ENCODE assay signal across 17 cellular contexts in genomic region chr10:78905940-78906308, GRCh38.
DNase-seq lines count a peak whose midpoint lies in the region; ATAC-seq, FAIRE-seq and TF ChIP-seq lines count a peak whose summit lies in the region.
"Had no signal": no experiment of that assay in that cellular context is flagged by ENCODE, and none has a peak within 500 bp of the region (broad histone marks: within the 10 kb centered on the region; RNA-seq: fewer than 3 reads in every experiment).

No MANE protein-coding gene starts in this region.

- peaks cover 0 to 4% of the 10 kb centered on the region in 2 experiments for H4K20me1 ChIP-seq in H1 (replicated peaks in 1 of 2; ENCODE audit: control insufficient read depth in 1 of 2, insufficient read depth in 2 of 2, low read length in 2 of 2)

- peaks cover 10% of the 10 kb centered on the region; the same call in 1 of the 2 replicates for H3K23me2 ChIP-seq in H1 (ENCODE audit: low read depth, low read length)

- H3K36me3 ChIP-seq in H1 (ENCODE audit: control insufficient read depth in 2 of 4, insufficient read depth in 4 of 4, low read length in 3 of 4): no peaks in the 10 kb centered on the region
- no peaks in the 10 kb centered on the region for H3K36me3 ChIP-seq in stomach
- H3K36me3 ChIP-seq: left lung had no signal

- TF ChIP-seq CTCF in H1 (IDR thresholded peaks at IDR 0.05; ENCODE audit: control extremely low read depth in 1 of 3, insufficient read depth in 1 of 3, low read depth in 1 of 3, low read length in 3 of 3) (no peak), stomach (IDR thresholded peaks at IDR 0.05) (no peak)

- H3K4me3 ChIP-seq in H1 (ENCODE audit: extremely low read depth in 1 of 4, insufficient read depth in 2 of 4, low read depth in 3 of 4, low read length in 4 of 4) (no peak overlapping the region), stomach (no peak overlapping the region)
- H3K4me3 ChIP-seq: left lung had no signal

- no peak overlapping the region for H3K18ac ChIP-seq in H1 (ENCODE audit: extremely low read depth, low read length)

- H3K36me3 Mint-ChIP-seq in activated CD4-positive, alpha-beta memory T cell treated with anti-CD3 and anti-CD28 coated beads, Interleukin-2, amount 10 ng/mL, durations not matched to agents 7 days and 5 days (ENCODE audit: low read depth): no peaks in the 10 kb centered on the region
- no peaks in the 10 kb centered on the region for H3K36me3 Mint-ChIP-seq in activated CD4-positive, alpha-beta memory T cell treated with anti-CD3 and anti-CD28 coated beads for 36 hours
- H3K36me3 Mint-ChIP-seq: activated naive CD4-positive, alpha-beta T cell treated with anti-CD3 and anti-CD28 coated beads, Interleukin-2, amount 50 U/mL, for 72 hours had no signal

- H2AFZ ChIP-seq in H1 (ENCODE audit: low read length): no peak overlapping the region
- H2AFZ ChIP-seq: parathyroid adenoma had no signal

- H2BK5ac ChIP-seq in H1 (ENCODE audit: low read depth, low read length): no peak overlapping the region

- peak overlapping the region; percentile 70 for H4K91ac ChIP-seq in H1 (replicated peaks; ENCODE audit: insufficient read length, low read length)

- no peak overlapping the region for H3K56ac ChIP-seq in H1 (replicated peaks; ENCODE audit: insufficient read length, low read depth, low read length)

- no peak overlapping the region for H3K9ac ChIP-seq in H1 (replicated peaks in 1 of 4; ENCODE audit: extremely low read depth in 1 of 4, low read depth in 3 of 4, low read length in 3 of 4)
- H3K9ac ChIP-seq: parathyroid adenoma had no signal

- H3K9me3 ChIP-seq in H1 (ENCODE audit: insufficient read depth in 2 of 2, low read depth in 1 of 2, low read length in 1 of 2) (no peaks in the 10 kb centered on the region), stomach (no peaks in the 10 kb centered on the region)
- H3K9me3 ChIP-seq: left lung had no signal

- H3K27ac ChIP-seq in H1 (ENCODE audit: low read depth, low read length) (no peak overlapping the region), stomach (no peak overlapping the region)
- H3K27ac ChIP-seq: left lung, parathyroid adenoma had no signal

- no peak overlapping the region for H3K4me3 Mint-ChIP-seq in activated CD4-positive, alpha-beta memory T cell treated with anti-CD3 and anti-CD28 coated beads, Interleukin-2, amount 10 ng/mL, durations not matched to agents 7 days and 5 days
- H3K4me3 Mint-ChIP-seq in activated CD4-positive, alpha-beta memory T cell treated with anti-CD3 and anti-CD28 coated beads for 36 hours: no peak overlapping the region
- H3K4me3 Mint-ChIP-seq: stimulated activated naive CD8-positive, alpha-beta T cell treated with anti-CD3 and anti-CD28 coated beads, Interleukin-15, amount 100 ng/mL, for 72 hours had no signal

- no peak for FAIRE-seq in H1 (lab: Jason Lieb, UNC)

- H2BK12ac ChIP-seq in H1 (ENCODE audit: low read depth, low read length): no peak overlapping the region

- H2BK120ac ChIP-seq in H1 (replicated peaks; ENCODE audit: low read depth, low read length): no peak overlapping the region

- H3K4me1 ChIP-seq in H1 (replicated peaks in 1 of 4; ENCODE audit: control insufficient read depth in 3 of 4, insufficient read depth in 4 of 4, low read length in 3 of 4): peaks cover 0 to 7% (median 4%) of the 10 kb centered on the region in 4 experiments; a peak in 4 of 7 replicates
- no peaks in the 10 kb centered on the region for H3K4me1 ChIP-seq in stomach
- H3K4me1 ChIP-seq: left lung, parathyroid adenoma had no signal

- TF ChIP-seq EP300 in H1 (IDR thresholded peaks at IDR 0.05; ENCODE audit: borderline replicate concordance in 1 of 2, low read depth in 2 of 2, low read length in 2 of 2): no peak
- no peak for TF ChIP-seq EP300 in stomach (IDR thresholded peaks at IDR 0.05)

- CTCF ChIA-PET in activated CD4-positive, alpha-beta memory T cell treated with anti-CD3 and anti-CD28 coated beads, Interleukin-2, amount 10 ng/mL, durations not matched to agents 7 days and 5 days (lab: Charles Lee): no interaction called here
- CTCF ChIA-PET in activated CD4-positive, alpha-beta memory T cell treated with anti-CD3 and anti-CD28 coated beads for 36 hours (lab: Charles Lee): interaction anchor here (1.3 kb wide), 1 partner anchor 289 kb away, joined by 3 read pairs; no protein-coding TSS in a partner anchor
- CTCF ChIA-PET in H1 (lab: Charles Lee; ENCODE audit: partially characterized antibody): interaction anchor here (0.7 to 1.6 kb wide), 5 partner anchors 10 to 289 kb away, joined by 3 to 6 read pairs (median 3); no protein-coding TSS in a partner anchor

- H3K4me2 ChIP-seq in H1 (ENCODE audit: insufficient read depth in 1 of 2, low read depth in 2 of 2, low read length in 2 of 2): no peak overlapping the region; a peak in 1 of 4 replicates

- DNase-seq in activated CD4-positive, alpha-beta memory T cell treated with anti-CD3 and anti-CD28 coated beads, Interleukin-2, amount 10 ng/mL, durations not matched to agents 7 days and 5 days: peak; percentile 6
- DNase-seq in activated CD4-positive, alpha-beta memory T cell treated with anti-CD3 and anti-CD28 coated beads for 36 hours: no peak
- DNase-seq in NCI-H2107 treated with DMSO at 0.1 percent for 48 hours (lab: John Stamatoyannopoulos, UW; ENCODE audit: unreplicated experiment) (peak; percentile 88), H1 (ENCODE audit: low read depth in 1 of 2, low spot score in 2 of 2) (peak in 1 of 2 experiments; percentile 48), stomach (peak; percentile 23), T1000 (lab: John Stamatoyannopoulos, UW) (no peak)
- DNase-seq in activated CD4-positive, alpha-beta T cell treated with anti-CD3 and anti-CD28 coated beads for 48 hours: no peak
- DNase-seq: activated CD4-positive, CD25-positive, alpha-beta regulatory T cell treated with anti-CD3 and anti-CD28 coated beads, Interleukin-2, amount 50 U/mL, for 72 hours; activated T-cell treated with anti-CD3 and anti-CD28 coated beads for 4 hours; effector memory CD4-positive, alpha-beta T cell; left lung; Right ventricle myocardium superior; stimulated activated naive CD8-positive, alpha-beta T cell treated with anti-CD3 and anti-CD28 coated beads, Interleukin-15, amount 100 ng/mL, for 72 hours; T-helper 2 cell had no signal

- H2BK15ac ChIP-seq in H1 (ENCODE audit: low read length): 0 out of 2 replicates have a peak overlapping the region, but pooled peaks have one; percentile 23

- H2BK20ac ChIP-seq in H1 (ENCODE audit: low read length): no peak overlapping the region

- H3K27ac Mint-ChIP-seq in activated CD4-positive, alpha-beta memory T cell treated with anti-CD3 and anti-CD28 coated beads, Interleukin-2, amount 10 ng/mL, durations not matched to agents 7 days and 5 days: no peak overlapping the region
- H3K27ac Mint-ChIP-seq in activated CD4-positive, alpha-beta memory T cell treated with anti-CD3 and anti-CD28 coated beads for 36 hours: no peak overlapping the region
- H3K27ac Mint-ChIP-seq: activated naive CD4-positive, alpha-beta T cell treated with anti-CD3 and anti-CD28 coated beads, Interleukin-2, amount 50 U/mL, for 72 hours had no signal

- no peak overlapping the region for H3K4ac ChIP-seq in H1 (replicated peaks; ENCODE audit: insufficient read length, low read depth, low read length)

- H3K4me1 Mint-ChIP-seq in activated CD4-positive, alpha-beta memory T cell treated with anti-CD3 and anti-CD28 coated beads, Interleukin-2, amount 10 ng/mL, durations not matched to agents 7 days and 5 days: no peaks in the 10 kb centered on the region
- H3K4me1 Mint-ChIP-seq in activated CD4-positive, alpha-beta memory T cell treated with anti-CD3 and anti-CD28 coated beads for 36 hours (ENCODE audit: low read depth): no peaks in the 10 kb centered on the region
- H3K4me1 Mint-ChIP-seq: stimulated activated naive CD8-positive, alpha-beta T cell treated with anti-CD3 and anti-CD28 coated beads, Interleukin-15, amount 100 ng/mL, for 72 hours had no signal

- H4K5ac ChIP-seq in H1 (ENCODE audit: insufficient read length, low read depth, low read length): no peak overlapping the region

- no peaks in the 10 kb centered on the region for H3K9me3 Mint-ChIP-seq in activated CD4-positive, alpha-beta memory T cell treated with anti-CD3 and anti-CD28 coated beads, Interleukin-2, amount 10 ng/mL, durations not matched to agents 7 days and 5 days
- no peaks in the 10 kb centered on the region for H3K9me3 Mint-ChIP-seq in activated CD4-positive, alpha-beta memory T cell treated with anti-CD3 and anti-CD28 coated beads for 36 hours
- H3K9me3 Mint-ChIP-seq: activated naive CD4-positive, alpha-beta T cell treated with anti-CD3 and anti-CD28 coated beads, Interleukin-2, amount 50 U/mL, for 72 hours; stimulated activated naive CD8-positive, alpha-beta T cell treated with anti-CD3 and anti-CD28 coated beads, Interleukin-15, amount 100 ng/mL, for 72 hours had no signal

- H3K14ac ChIP-seq in H1 (ENCODE audit: insufficient read length): no peak overlapping the region

- H3K27me3 ChIP-seq in H1 (replicated peaks in 1 of 4; ENCODE audit: control insufficient read depth in 3 of 4, extremely low read depth in 1 of 4, insufficient read depth in 3 of 4, low read length in 3 of 4) (peaks cover 0 to 2% (median 0%) of the 10 kb centered on the region in 4 experiments; a peak in 2 of 7 replicates), stomach (no peaks in the 10 kb centered on the region)
- H3K27me3 ChIP-seq: left lung had no signal

- no peak for TF ChIP-seq RAD21 in H1 (IDR thresholded peaks at IDR 0.05 in 1 of 2, conservative IDR thresholded peaks at IDR 0.05 in 1 of 2; ENCODE audit: low read depth in 2 of 2, low read length in 2 of 2)

- 77% methylated on average over 11 of the region's 12 CpGs; no CpG with 5 or more reads in 1 of the 2 experiments for WGBS in H1 (ENCODE audit: extremely low coverage in 1 of 2, insufficient coverage in 1 of 2, insufficient read length in 1 of 2, insufficient replicate concordance in 2 of 2, low coverage in 1 of 2, low lambda C conversion rate in 2 of 2, missing lambda C conversion rate in 1 of 2), 2 experiments
- 62 to 88% (median 72%) methylated on average over 6 to 12 of the region's 12 CpGs for WGBS in stomach, 5 donors

- ATAC-seq in HG03025 (IDR thresholded peaks at IDR 0.05; ENCODE audit: low FRiP score, unreplicated experiment): no peak
- ATAC-seq: activated naive CD4-positive, alpha-beta T cell treated with anti-CD3 and anti-CD28 coated beads, Interleukin-2, amount 50 U/mL, for 72 hours; left lung; stimulated activated naive CD8-positive, alpha-beta T cell treated with anti-CD3 and anti-CD28 coated beads, Interleukin-15, amount 100 ng/mL, for 72 hours had no signal

- H4K8ac ChIP-seq in H1 (ENCODE audit: extremely low read depth, insufficient read depth, low read length): no peak overlapping the region

- no peaks in the 10 kb centered on the region for H3K79me2 ChIP-seq in H1 (ENCODE audit: control insufficient read depth in 1 of 2, insufficient read depth in 2 of 2, low read length in 2 of 2)
- H3K79me2 ChIP-seq: parathyroid adenoma had no signal

- POLR2A ChIA-PET in activated CD4-positive, alpha-beta memory T cell treated with anti-CD3 and anti-CD28 coated beads, Interleukin-2, amount 10 ng/mL, durations not matched to agents 7 days and 5 days (lab: Charles Lee): no interaction called here
- POLR2A ChIA-PET in activated CD4-positive, alpha-beta memory T cell treated with anti-CD3 and anti-CD28 coated beads for 36 hours (lab: Charles Lee): no interaction called here
- POLR2A ChIA-PET in H1 (lab: Charles Lee; ENCODE audit: partially characterized antibody): no interaction called here

- H3K23ac ChIP-seq in H1 (ENCODE audit: insufficient read length): no peak overlapping the region

- H3K79me1 ChIP-seq in H1 (ENCODE audit: low read depth, low read length): no peaks in the 10 kb centered on the region

- intact Hi-C loops in activated CD4-positive, alpha-beta memory T cell treated with anti-CD3 and anti-CD28 coated beads for 36 hours (cut with micrococcal nuclease): no loop called here
- intact Hi-C loops in stomach (cut with DNase I; ENCODE audit: low total_unique reads): no loop called here

- no peak overlapping the region for H2AK5ac ChIP-seq in H1 (ENCODE audit: low read depth, low read length)

- TF ChIP-seq POLR2A in H1 (IDR thresholded peaks at IDR 0.05; ENCODE audit: control extremely low read depth in 1 of 2, low read depth in 2 of 2, low read length in 2 of 2) (no peak), stomach (IDR thresholded peaks at IDR 0.05) (no peak)

- no peaks in the 10 kb centered on the region for H3K27me3 Mint-ChIP-seq in activated CD4-positive, alpha-beta memory T cell treated with anti-CD3 and anti-CD28 coated beads, Interleukin-2, amount 10 ng/mL, durations not matched to agents 7 days and 5 days
- no peaks in the 10 kb centered on the region for H3K27me3 Mint-ChIP-seq in activated CD4-positive, alpha-beta memory T cell treated with anti-CD3 and anti-CD28 coated beads for 36 hours
- H3K27me3 Mint-ChIP-seq: stimulated activated naive CD8-positive, alpha-beta T cell treated with anti-CD3 and anti-CD28 coated beads, Interleukin-15, amount 100 ng/mL, for 72 hours had no signal

Comparison
In these comparisons a context has a peak if more than half of its experiments do, and no peak if none do; other contexts are left out.
1. DNase-seq: peak in activated CD4-positive, alpha-beta memory T cell treated with anti-CD3 and anti-CD28 coated beads, Interleukin-2, amount 10 ng/mL, durations not matched to agents 7 days and 5 days (single experiment), NCI-H2107 treated with DMSO at 0.1 percent for 48 hours (single experiment) and stomach (single experiment); none in activated CD4-positive, alpha-beta memory T cell treated with anti-CD3 and anti-CD28 coated beads for 36 hours (single experiment), activated CD4-positive, alpha-beta T cell treated with anti-CD3 and anti-CD28 coated beads for 48 hours (single experiment) and T1000 (single experiment).